ENCODE assay signal across 20 cellular contexts in genomic region chr6:12577124-12577845, GRCh38.
A peak's percentile ranks its signal among the peaks of the same experiment; 100 is the strongest.
DNase-seq lines count a peak whose midpoint lies in the region; ATAC-seq, FAIRE-seq and TF ChIP-seq lines count a peak whose summit lies in the region.
"Had no signal": no experiment of that assay in that cellular context is flagged by ENCODE, and none has a peak within 500 bp of the region (broad histone marks: within the 10 kb centered on the region; RNA-seq: fewer than 3 reads in every experiment).

No MANE protein-coding gene starts in this region.

- TF ChIP-seq POLR2A in H1 (IDR thresholded peaks at IDR 0.05; ENCODE audit: control extremely low read depth in 1 of 2, low read depth in 2 of 2, low read length in 2 of 2): no peak

- TF ChIP-seq CTCF in H1 (IDR thresholded peaks at IDR 0.05; ENCODE audit: control extremely low read depth in 1 of 3, insufficient read depth in 1 of 3, low read depth in 1 of 3, low read length in 3 of 3) (no peak), tibial artery (IDR thresholded peaks at IDR 0.05) (no peak), GM10248 (IDR thresholded peaks at IDR 0.05; ENCODE audit: control extremely low read depth, extremely low read depth, low read depth, missing control alignments) (no peak)

- H2BK12ac ChIP-seq in H1 (ENCODE audit: low read depth, low read length): no peak overlapping the region

- CTCF ChIA-PET in H1 (lab: Charles Lee; ENCODE audit: partially characterized antibody): interaction anchor here (0.6 to 1.3 kb wide), 2 partner anchors 50 to 701 kb away, joined by 3 to 4 read pairs; no protein-coding TSS in a partner anchor
- CTCF ChIA-PET in GM10248 (lab: Yijun Ruan, JAX): interaction anchor here (0.8 to 1.2 kb wide), 2 partner anchors 11 to 21 kb away, joined by 3 read pairs; no protein-coding TSS in a partner anchor

- TF ChIP-seq RAD21 in H1 (IDR thresholded peaks at IDR 0.05 in 1 of 2, conservative IDR thresholded peaks at IDR 0.05 in 1 of 2; ENCODE audit: low read depth in 2 of 2, low read length in 2 of 2): no peak

- no peak overlapping the region for H4K5ac ChIP-seq in H1 (ENCODE audit: insufficient read length, low read depth, low read length)

- H3K23me2 ChIP-seq in H1 (ENCODE audit: low read depth, low read length): no peaks in the 10 kb centered on the region

- no peak overlapping the region for H2BK5ac ChIP-seq in H1 (ENCODE audit: low read depth, low read length)

- H2BK20ac ChIP-seq in H1 (ENCODE audit: low read length): no peak overlapping the region

- H3K27ac ChIP-seq in H1 (ENCODE audit: low read depth, low read length) (no peak overlapping the region), tibial artery (no peak overlapping the region)
- H3K27ac ChIP-seq: prostate gland, transverse colon had no signal

- no peak overlapping the region for H3K23ac ChIP-seq in H1 (ENCODE audit: insufficient read length)

- H3K56ac ChIP-seq in H1 (replicated peaks; ENCODE audit: insufficient read length, low read depth, low read length): no peak overlapping the region

- no peak overlapping the region for H3K4me2 ChIP-seq in H1 (ENCODE audit: insufficient read depth in 1 of 2, low read depth in 2 of 2, low read length in 2 of 2)

- no peak overlapping the region for H3K4ac ChIP-seq in H1 (replicated peaks; ENCODE audit: insufficient read length, low read depth, low read length)

- H2AK5ac ChIP-seq in H1 (ENCODE audit: low read depth, low read length): no peak overlapping the region

- POLR2A ChIA-PET in H1 (lab: Charles Lee; ENCODE audit: partially characterized antibody): no interaction called here
- POLR2A ChIA-PET in GM10248 (lab: Yijun Ruan, JAX): no interaction called here

- TF ChIP-seq EP300 in H1 (IDR thresholded peaks at IDR 0.05; ENCODE audit: borderline replicate concordance in 1 of 2, low read depth in 2 of 2, low read length in 2 of 2): no peak

- no peaks in the 10 kb centered on the region for H3K27me3 Mint-ChIP-seq in stimulated activated naive CD8-positive, alpha-beta T cell treated with anti-CD3 and anti-CD28 coated beads, Interleukin-15, amount 100 ng/mL, for 72 hours

- 85% methylated on average over 8 of the region's 8 CpGs; no CpG with 5 or more reads in 1 of the 2 experiments for WGBS in H1 (ENCODE audit: extremely low coverage in 1 of 2, insufficient coverage in 1 of 2, insufficient read length in 1 of 2, insufficient replicate concordance in 2 of 2, low coverage in 1 of 2, low lambda C conversion rate in 2 of 2, missing lambda C conversion rate in 1 of 2), 2 experiments

- no peaks in the 10 kb centered on the region for H3K36me3 ChIP-seq in H1 (ENCODE audit: control insufficient read depth in 2 of 4, insufficient read depth in 4 of 4, low read length in 3 of 4)
- no peaks in the 10 kb centered on the region for H3K36me3 ChIP-seq in tibial artery
- H3K36me3 ChIP-seq: prostate gland, transverse colon had no signal

- intact Hi-C loops in tibial artery (cut with DNase I; ENCODE audit: low total_unique reads): no loop called here

- no peak for DNase-seq in stimulated activated naive CD8-positive, alpha-beta T cell treated with anti-CD3 and anti-CD28 coated beads, Interleukin-15, amount 100 ng/mL, for 72 hours
- no peak for DNase-seq in stimulated activated naive CD8-positive, alpha-beta T cell treated with anti-CD3 and anti-CD28 coated beads, Interleukin-15, Interleukin-2, amounts not matched to agents 100 U/mL and 50 U/mL, for 24 hours
- DNase-seq in H1 (ENCODE audit: low read depth in 1 of 2, low spot score in 2 of 2) (no peak), kidney glomerular epithelial cell (lab: John Stamatoyannopoulos, UW) (peak; percentile 75), tibial artery (no peak), GM10248 (ENCODE audit: extremely low spot score) (no peak), DMS79 (lab: John Stamatoyannopoulos, UW) (no peak), NCI-H1092 treated with DMSO at 0.1 percent for 48 hours (lab: John Stamatoyannopoulos, UW) (no peak)
- DNase-seq: CD4-positive, alpha-beta memory T cell; cortex of kidney; GDM1; MM.1S; NCI-H2081; NCI-H69; T-helper 17 cell; transverse colon had no signal

- H3K4me1 ChIP-seq in H1 (replicated peaks in 1 of 4; ENCODE audit: control insufficient read depth in 3 of 4, insufficient read depth in 4 of 4, low read length in 3 of 4) (peaks cover 2 to 4% (median 3%) of the 10 kb centered on the region in 4 experiments; a peak in 5 of 7 replicates), tibial artery (peaks cover 0 to 10% (median 4%) of the 10 kb centered on the region in 4 donors)
- H3K4me1 ChIP-seq: prostate gland had no signal

- H3K4me3 ChIP-seq in H1 (ENCODE audit: extremely low read depth in 1 of 4, insufficient read depth in 2 of 4, low read depth in 3 of 4, low read length in 4 of 4) (no peak overlapping the region), tibial artery (no peak overlapping the region)
- H3K4me3 ChIP-seq: prostate gland, transverse colon had no signal

- H2BK120ac ChIP-seq in H1 (replicated peaks; ENCODE audit: low read depth, low read length): no peak overlapping the region

- H4K8ac ChIP-seq in H1 (ENCODE audit: extremely low read depth, insufficient read depth, low read length): no peak overlapping the region

- H2AFZ ChIP-seq in H1 (ENCODE audit: low read length): peak overlapping the region; percentile 78; the same call in 1 of the 2 replicates

- no peaks in the 10 kb centered on the region for H3K79me2 ChIP-seq in H1 (ENCODE audit: control insufficient read depth in 1 of 2, insufficient read depth in 2 of 2, low read length in 2 of 2)

- H3K14ac ChIP-seq in H1 (ENCODE audit: insufficient read length): no peak overlapping the region

- no peak overlapping the region for H2BK15ac ChIP-seq in H1 (ENCODE audit: low read length)

- no peak overlapping the region for H3K4me3 Mint-ChIP-seq in stimulated activated naive CD8-positive, alpha-beta T cell treated with anti-CD3 and anti-CD28 coated beads, Interleukin-15, amount 100 ng/mL, for 72 hours
- H3K4me3 Mint-ChIP-seq: CD4-positive, alpha-beta memory T cell; T-helper 17 cell had no signal

- no peak overlapping the region; a peak in 1 of 7 replicates for H3K9ac ChIP-seq in H1 (replicated peaks in 1 of 4; ENCODE audit: extremely low read depth in 1 of 4, low read depth in 3 of 4, low read length in 3 of 4)

- H3K4me1 Mint-ChIP-seq in stimulated activated naive CD8-positive, alpha-beta T cell treated with anti-CD3 and anti-CD28 coated beads, Interleukin-15, amount 100 ng/mL, for 72 hours: no peaks in the 10 kb centered on the region
- H3K4me1 Mint-ChIP-seq: CD4-positive, alpha-beta memory T cell; T-helper 17 cell had no signal

- FAIRE-seq in H1 (lab: Jason Lieb, UNC): no peak
- FAIRE-seq: A204.1, GM19239 had no signal

- H3K9me3 ChIP-seq in H1 (ENCODE audit: insufficient read depth in 2 of 2, low read depth in 1 of 2, low read length in 1 of 2) (no peaks in the 10 kb centered on the region), tibial artery (no peaks in the 10 kb centered on the region)
- H3K9me3 ChIP-seq: prostate gland, transverse colon had no signal

- no peaks in the 10 kb centered on the region for H3K27me3 ChIP-seq in H1 (replicated peaks in 1 of 4; ENCODE audit: control insufficient read depth in 3 of 4, extremely low read depth in 1 of 4, insufficient read depth in 3 of 4, low read length in 3 of 4)
- no peaks in the 10 kb centered on the region for H3K27me3 ChIP-seq in tibial artery
- H3K27me3 ChIP-seq: transverse colon had no signal

- no peaks in the 10 kb centered on the region for H4K20me1 ChIP-seq in H1 (replicated peaks in 1 of 2; ENCODE audit: control insufficient read depth in 1 of 2, insufficient read depth in 2 of 2, low read length in 2 of 2)

- H3K27ac Mint-ChIP-seq in stimulated activated naive CD8-positive, alpha-beta T cell treated with anti-CD3 and anti-CD28 coated beads, Interleukin-15, amount 100 ng/mL, for 72 hours: no peak overlapping the region
- H3K27ac Mint-ChIP-seq: activated naive CD4-positive, alpha-beta T cell treated with anti-CD3 and anti-CD28 coated beads, Interleukin-2, amount 50 U/mL, for 72 hours; CD4-positive, alpha-beta memory T cell; T-helper 17 cell had no signal

- H4K91ac ChIP-seq in H1 (replicated peaks; ENCODE audit: insufficient read length, low read length): no peak overlapping the region

- no peaks in the 10 kb centered on the region for H3K79me1 ChIP-seq in H1 (ENCODE audit: low read depth, low read length)

- no peak overlapping the region; the same call in 1 of the 2 replicates for H3K18ac ChIP-seq in H1 (ENCODE audit: extremely low read depth, low read length)

- H3K9me3 Mint-ChIP-seq in stimulated activated naive CD8-positive, alpha-beta T cell treated with anti-CD3 and anti-CD28 coated beads, Interleukin-15, amount 100 ng/mL, for 72 hours: no peaks in the 10 kb centered on the region
- H3K9me3 Mint-ChIP-seq: activated naive CD4-positive, alpha-beta T cell treated with anti-CD3 and anti-CD28 coated beads, Interleukin-2, amount 50 U/mL, for 72 hours; CD4-positive, alpha-beta memory T cell had no signal

- peak; percentile 31 for ATAC-seq in stimulated activated naive CD8-positive, alpha-beta T cell treated with anti-CD3 and anti-CD28 coated beads, Interleukin-15, amount 100 ng/mL, for 72 hours
- ATAC-seq in stimulated activated naive CD8-positive, alpha-beta T cell treated with anti-CD3 and anti-CD28 coated beads, Interleukin-15, Interleukin-2, amounts not matched to agents 100 U/mL and 50 U/mL, for 24 hours: no peak
- ATAC-seq: activated naive CD4-positive, alpha-beta T cell treated with anti-CD3 and anti-CD28 coated beads, Interleukin-2, amount 50 U/mL, for 72 hours; T-helper 17 cell had no signal

TF ChIP-seq in H1, 55 proteins besides CTCF, POLR2A, EP300 and RAD21:
- no peak for TF ChIP-seq TCF12 (IDR thresholded peaks at IDR 0.05; ENCODE audit: low read depth, low read length)
- TF ChIP-seq SP1 (IDR thresholded peaks at IDR 0.05; ENCODE audit: low read depth, low read length): no peak
- 0 out of 2 replicates have a peak, but pooled peaks have one; percentile 35 for TF ChIP-seq TEAD4 (IDR thresholded peaks at IDR 0.05; ENCODE audit: low read depth, low read length)
TF ChIP-seq in H1: peak in this region for 1.
